Comparison of ENCODE assay signal across 23 cellular contexts in genomic region chr18:22999212-22999611, GRCh38.
A peak's percentile ranks its signal among the peaks of the same experiment; 100 is the strongest.
DNase-seq lines count a peak whose midpoint lies in the region; ATAC-seq, FAIRE-seq and TF ChIP-seq lines count a peak whose summit lies in the region.
"Had no signal": no experiment of that assay in that cellular context is flagged by ENCODE, and none has a peak within 500 bp of the region (broad histone marks: within the 10 kb centered on the region; RNA-seq: fewer than 3 reads in every experiment).

No MANE protein-coding gene starts in this region.

- CTCF ChIA-PET in HepG2 (lab: Yijun Ruan, JAX; ENCODE audit: low intra/inter-chr PET ratio, low total read pairs): no interaction called here

- H3K9ac ChIP-seq in liver (ENCODE audit: low read depth in 1 of 2, low read length in 2 of 2): no peak overlapping the region
- no peak overlapping the region for H3K9ac ChIP-seq in HepG2 (ENCODE audit: insufficient read depth, low read depth, low read length)

- TF ChIP-seq POLR2A in HepG2 (IDR thresholded peaks at IDR 0.05; ENCODE audit: insufficient read depth in 1 of 2, low read depth in 2 of 2, low read length in 2 of 2): no peak
- no peak for TF ChIP-seq POLR2A in gastrocnemius medialis (IDR thresholded peaks at IDR 0.05)

- FAIRE-seq in HepG2 (lab: Jason Lieb, UNC): no peak
- no peak for FAIRE-seq in urothelium cell line (lab: Jason Lieb, UNC)
- FAIRE-seq: H1, islet of Langerhans had no signal

- DNase-seq in HepG2 (ENCODE audit: low spot score): no peak
- DNase-seq in choroid plexus epithelial cell (ENCODE audit: low read depth): peak; percentile 72
- peak; percentile 47 to 52 for DNase-seq in lung microvascular endothelial cell (ENCODE audit: low read depth in 2 of 2)
- no peak for DNase-seq in gastrocnemius medialis
- no peak for DNase-seq in C1 segment of cervical spinal cord (lab: John Stamatoyannopoulos, UW)
- DNase-seq in AML-193 (lab: John Stamatoyannopoulos, UW): no peak
- no peak for DNase-seq in urothelium cell line (ENCODE audit: low spot score)
- DNase-seq: activated CD4-positive, alpha-beta T cell treated with anti-CD3 and anti-CD28 coated beads, Interleukin-2, amount 50 U/mL, for 1 hour; activated naive CD4-positive, alpha-beta T cell; activated T-cell treated with anti-CD3 and anti-CD28 coated beads for 4 hours; anterior cingulate cortex; CD4-positive, alpha-beta T cell; DMS53; NCI-H187 treated with DMSO at 0.1 percent for 48 hours; right cardiac atrium; SHP77 treated with DMSO at 0.1 percent for 48 hours; stimulated activated naive CD4-positive, alpha-beta T cell treated with Interleukin-2 at 50 U/mL for 16 hours; T-helper 1 cell; tibial artery had no signal

- TF ChIP-seq RAD21 in liver (IDR thresholded peaks at IDR 0.05): no peak
- TF ChIP-seq RAD21 in HepG2 (CRISPR knock-in tag; IDR thresholded peaks at IDR 0.05): no peak

- no peak for ATAC-seq in HepG2
- ATAC-seq in gastrocnemius medialis: no peak

- H3K36me3 ChIP-seq in liver (ENCODE audit: control insufficient read depth in 4 of 4, insufficient read depth in 3 of 4, low read depth in 1 of 4, low read length in 3 of 4): peaks cover 0 to 7% (median 2%) of the 10 kb centered on the region in 4 donors
- H3K36me3 ChIP-seq in HepG2 (replicated peaks in 1 of 2; ENCODE audit: control insufficient read depth in 1 of 2, insufficient read depth in 2 of 2, low read length in 2 of 2): peaks cover 0 to 1% of the 10 kb centered on the region in 2 experiments; a peak in 3 of 5 replicates
- H3K36me3 ChIP-seq in gastrocnemius medialis: no peaks in the 10 kb centered on the region

- WGBS in liver: 85% methylated on average over 1 of the region's 1 CpG
- 100% methylated on average over 1 of the region's 1 CpG for WGBS in HepG2 (ENCODE audit: low lambda C conversion rate)

- H3K27me3 ChIP-seq in liver (ENCODE audit: control insufficient read depth in 4 of 4, insufficient read depth in 4 of 4, low read length in 3 of 4) (no peaks in the 10 kb centered on the region), HepG2 (ENCODE audit: control insufficient read depth in 1 of 2, insufficient read depth in 2 of 2, low read length in 2 of 2) (no peaks in the 10 kb centered on the region), gastrocnemius medialis (no peaks in the 10 kb centered on the region)
- H3K27me3 ChIP-seq: neutrophil, tibial artery had no signal

- no peak overlapping the region for H2AFZ ChIP-seq in HepG2 (ENCODE audit: low read length)

- H3K4me2 ChIP-seq in HepG2 (ENCODE audit: low read depth, low read length): no peak overlapping the region

- TF ChIP-seq EP300 in HepG2 (IDR thresholded peaks at IDR 0.05; ENCODE audit: low read depth in 2 of 2, low read length in 2 of 2) (no peak), HepG2 (CRISPR knock-in tag; IDR thresholded peaks at IDR 0.05; ENCODE audit: borderline replicate concordance) (no peak)

- BruUV-seq in HepG2 (replicated peaks; lab: Mats Ljungman, UMichigan): no TSS peak

- H3K4me3 ChIP-seq in liver (ENCODE audit: low read depth in 1 of 3, low read length in 3 of 3): no peak overlapping the region
- no peak overlapping the region for H3K4me3 ChIP-seq in HepG2 (replicated peaks in 1 of 3; ENCODE audit: insufficient read depth in 1 of 3, low read depth in 2 of 3, low read length in 3 of 3)
- H3K4me3 ChIP-seq in choroid plexus epithelial cell (ENCODE audit: low read depth, low read length): no peak overlapping the region
- H3K4me3 ChIP-seq in gastrocnemius medialis: no peak overlapping the region
- H3K4me3 ChIP-seq: tibial artery had no signal

- intact Hi-C loops in HepG2 (cut with micrococcal nuclease; ENCODE audit: unreplicated experiment) (no loop called here), gastrocnemius medialis (cut with DNase I; ENCODE audit: low total_unique reads) (no loop called here)

- H3K4me1 ChIP-seq in liver (ENCODE audit: control insufficient read depth in 4 of 4, insufficient read depth in 4 of 4, low read length in 3 of 4): peaks cover 0 to 4% (median 2%) of the 10 kb centered on the region in 4 donors
- H3K4me1 ChIP-seq in HepG2 (ENCODE audit: insufficient read depth, low read length): peaks cover 21% of the 10 kb centered on the region
- no peaks in the 10 kb centered on the region for H3K4me1 ChIP-seq in gastrocnemius medialis
- H3K4me1 ChIP-seq: tibial artery had no signal

- H3K27ac ChIP-seq in liver (ENCODE audit: low read depth in 1 of 2, low read length in 2 of 2): peak overlapping the region; percentile 6 to 19
- H3K27ac ChIP-seq in HepG2 (ENCODE audit: extremely low read length, insufficient read depth, low read length): no peak overlapping the region
- no peak overlapping the region for H3K27ac ChIP-seq in gastrocnemius medialis
- H3K27ac ChIP-seq: neutrophil, tibial artery had no signal

- no peaks in the 10 kb centered on the region for H4K20me1 ChIP-seq in HepG2 (ENCODE audit: insufficient read depth, low read length)

- H3K9me3 ChIP-seq in liver (ENCODE audit: control insufficient read depth in 4 of 4, low read length in 3 of 4) (no peaks in the 10 kb centered on the region), HepG2 (ENCODE audit: low read length) (no peaks in the 10 kb centered on the region), gastrocnemius medialis (no peaks in the 10 kb centered on the region)
- H3K9me3 ChIP-seq: neutrophil, tibial artery had no signal

- H3K79me2 ChIP-seq in HepG2 (ENCODE audit: insufficient read depth, low read length): no peaks in the 10 kb centered on the region

- POLR2A ChIA-PET in HepG2 (lab: Yijun Ruan, JAX): no interaction called here

- TF ChIP-seq CTCF in liver (IDR thresholded peaks at IDR 0.05; ENCODE audit: low read depth, low read length, missing input control) (no peak), HepG2 (CRISPR knock-in tag; IDR thresholded peaks at IDR 0.05) (no peak), choroid plexus epithelial cell (conservative IDR thresholded peaks at IDR 0.05; ENCODE audit: low read depth, low read length) (peak; percentile 15), gastrocnemius medialis (IDR thresholded peaks at IDR 0.05 in 4 of 5, conservative IDR thresholded peaks at IDR 0.05 in 1 of 5) (no peak)

- in situ Hi-C loops in HepG2 (cut with HindIII; ENCODE audit: extremely low pct_ligation_motif_present, low pct_unique_long_range_greater_than_20kb) (no loop called here), gastrocnemius medialis (cut with MboI; ENCODE audit: low sequenced_read_pairs in 4 of 4) (loop anchor here in 1 of 4 donors (25.0 kb wide), 1 partner anchor 212 kb away; no protein-coding TSS in a partner anchor)

TF ChIP-seq in liver, 16 proteins besides CTCF, POLR2A, EP300 and RAD21:
- TF ChIP-seq GABPA (IDR thresholded peaks at IDR 0.05 in 1 of 2, conservative IDR thresholded peaks at IDR 0.05 in 1 of 2) (no peak), EGR1 (IDR thresholded peaks at IDR 0.05; ENCODE audit: low read depth in 2 of 2) (no peak), TAF1 (conservative IDR thresholded peaks at IDR 0.05) (no peak), JUND (IDR thresholded peaks at IDR 0.05) (no peak), HNF4A (conservative IDR thresholded peaks at IDR 0.05) (no peak), ATF3 (IDR thresholded peaks at IDR 0.05) (no peak), FOXA2 (IDR thresholded peaks at IDR 0.05) (no peak)

TF ChIP-seq in HepG2, 621 proteins besides CTCF, POLR2A, EP300 and RAD21:
- TF ChIP-seq E2F5 (CRISPR knock-in tag; conservative IDR thresholded peaks at IDR 0.05) (no peak), ZNF484 (CRISPR knock-in tag; IDR thresholded peaks at IDR 0.05; ENCODE audit: borderline replicate concordance, low read depth) (no peak), CERS6 (CRISPR knock-in tag; IDR thresholded peaks at IDR 0.05) (no peak), PPARG (CRISPR knock-in tag; conservative IDR thresholded peaks at IDR 0.05) (no peak), ZNF710 (CRISPR knock-in tag; IDR thresholded peaks at IDR 0.05; ENCODE audit: borderline replicate concordance) (no peak), ZNF235 (CRISPR knock-in tag; IDR thresholded peaks at IDR 0.05; ENCODE audit: borderline replicate concordance) (no peak), SMAD9 (CRISPR knock-in tag; IDR thresholded peaks at IDR 0.05) (no peak), ZZZ3 (CRISPR knock-in tag; IDR thresholded peaks at IDR 0.05; ENCODE audit: borderline replicate concordance) (no peak), ZBTB20 (CRISPR knock-in tag; IDR thresholded peaks at IDR 0.05; ENCODE audit: borderline replicate concordance, low read depth) (no peak), ZNF530 (CRISPR knock-in tag; IDR thresholded peaks at IDR 0.05; ENCODE audit: low read depth) (no peak)

Comparison
In these comparisons a context has a peak if more than half of its experiments do, and no peak if none do; other contexts are left out.
1. H3K27ac ChIP-seq: peak in liver (2 of 2); none in HepG2 (single experiment) and gastrocnemius medialis (0 of 4).
2. DNase-seq: peak in choroid plexus epithelial cell (single experiment) and lung microvascular endothelial cell (2 of 2); none in HepG2 (single experiment), gastrocnemius medialis (0 of 2), C1 segment of cervical spinal cord (0 of 14), AML-193 (0 of 2) and urothelium cell line (single experiment).